Comparison of ENCODE assay signal across 28 cellular contexts in the genomic region with DNA sequence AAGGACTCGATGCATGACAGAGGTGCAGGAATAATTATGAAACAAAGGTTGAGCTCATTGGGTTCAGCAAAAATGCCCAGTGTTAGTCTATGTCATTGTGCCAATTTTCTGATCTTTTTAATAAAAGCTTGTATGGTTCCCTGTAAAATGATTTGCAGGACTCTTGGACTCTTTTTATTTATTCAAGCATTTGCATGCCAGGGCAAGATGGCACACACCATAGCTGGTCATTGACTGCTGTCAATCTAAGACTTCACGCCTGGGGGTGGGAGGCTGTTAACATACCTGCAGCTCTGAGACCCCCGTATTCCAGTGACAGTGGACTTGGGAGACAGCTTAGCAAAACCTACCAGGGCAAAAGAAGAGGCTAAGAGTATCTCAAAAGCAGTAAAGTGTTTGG. TPM values are rescaled to one million over a fixed set of nuclear protein-coding genes. Genes with fewer than 3 reads are reported as not detected.
"Had no signal": no experiment of that assay in that cellular context is flagged by ENCODE, and none has a peak within 500 bp of the region (broad histone marks: within the 10 kb centered on the region; RNA-seq: fewer than 3 reads in every experiment).

No MANE protein-coding gene starts in this region.

- H3K4me1 Mint-ChIP-seq: naive B cell; natural killer cell; neural progenitor cell; stimulated activated effector memory CD8-positive, alpha-beta T cell treated with anti-CD3 and anti-CD28 coated beads, Interleukin-12 subunit alpha, Interleukin-12 subunit beta, amount 100 ng/mL, for 72 hours had no signal

- H3K4me1 ChIP-seq: heart right ventricle, left lung, neural progenitor cell, pancreas, sigmoid colon, spleen, tibial nerve, upper lobe of left lung, vagina had no signal

- H3K27ac Mint-ChIP-seq: mesothelial cell of epicardium; naive B cell; natural killer cell; nephron progenitor cell; neural progenitor cell; stimulated activated effector memory CD8-positive, alpha-beta T cell treated with anti-CD3 and anti-CD28 coated beads, Interleukin-12 subunit alpha, Interleukin-12 subunit beta, amount 100 ng/mL, for 72 hours; stimulated activated naive CD8-positive, alpha-beta T cell treated with anti-CD3 and anti-CD28 coated beads, Interleukin-15, Interleukin-2, amounts not matched to agents 100 ng/mL and 50 ng/mL, for 24 hours had no signal

- H3K4me3 Mint-ChIP-seq: mesothelial cell of epicardium; natural killer cell; nephron progenitor cell; neural progenitor cell; stimulated activated effector memory CD8-positive, alpha-beta T cell treated with anti-CD3 and anti-CD28 coated beads, Interleukin-12 subunit alpha, Interleukin-12 subunit beta, amount 100 ng/mL, for 72 hours; stimulated activated naive CD8-positive, alpha-beta T cell treated with anti-CD3 and anti-CD28 coated beads, Interleukin-15, Interleukin-2, amounts not matched to agents 100 ng/mL and 50 ng/mL, for 24 hours had no signal

- H3K36me3 Mint-ChIP-seq: neural progenitor cell; stimulated activated effector memory CD8-positive, alpha-beta T cell treated with anti-CD3 and anti-CD28 coated beads, Interleukin-12 subunit alpha, Interleukin-12 subunit beta, amount 100 ng/mL, for 72 hours had no signal

- H3K4me3 ChIP-seq: heart right ventricle, hepatocyte, left lung, lung, neural progenitor cell, pancreas, prostate gland, sigmoid colon, spleen, tibial nerve, upper lobe of left lung, vagina had no signal

- H3K9ac ChIP-seq: neural progenitor cell had no signal

- H3K9me3 ChIP-seq: neutrophil, pancreas, prostate gland, vagina had no signal

- ATAC-seq: heart right ventricle; left cardiac atrium; left lung; natural killer cell; pancreas; right cardiac atrium; stimulated activated effector memory CD8-positive, alpha-beta T cell treated with anti-CD3 and anti-CD28 coated beads, Interleukin-12 subunit alpha, Interleukin-12 subunit beta, amount 100 ng/mL, for 72 hours had no signal

- H3K27ac ChIP-seq: heart right ventricle, hepatocyte, left lung, neural progenitor cell, neutrophil, pancreas, sigmoid colon, spleen, tibial nerve, upper lobe of left lung, vagina had no signal

- H3K36me3 ChIP-seq: heart right ventricle, left lung, neural progenitor cell, neutrophil, pancreas, prostate gland, sigmoid colon, spleen, tibial nerve, upper lobe of left lung, vagina had no signal

- DNase-seq: heart right ventricle; kidney glomerular epithelial cell; left cardiac atrium; left lung; mesendoderm; naive B cell; natural killer cell; nephron progenitor cell; pancreas; retina; right cardiac atrium; sigmoid colon; small intestine; spleen; stimulated activated CD4-positive, alpha-beta T cell treated with anti-CD3 and anti-CD28 coated beads, Interleukin-4, amount 100 ng/mL, for 24 hours; stimulated activated naive CD4-positive, alpha-beta T cell; upper lobe of left lung had no signal

- H3K27me3 ChIP-seq: hepatocyte, neural progenitor cell, pancreas, tibial nerve, upper lobe of left lung, vagina had no signal

RNA-seq across cellular contexts. Expression of a gene that starts 32.0 kb away (rescaled TPM):
- total RNA-seq: mononuclear cell, natural killer cell had no signal
